9 cellular contexts compared by ENCODE assay signal in genomic region chr15:24761704-24762302, GRCh38.
A peak's percentile ranks its signal among the peaks of the same experiment; 100 is the strongest.
DNase-seq lines count a peak whose midpoint lies in the region; ATAC-seq, FAIRE-seq and TF ChIP-seq lines count a peak whose summit lies in the region.
"Had no signal": no experiment of that assay in that cellular context is flagged by ENCODE, and none has a peak within 500 bp of the region (broad histone marks: within the 10 kb centered on the region; RNA-seq: fewer than 3 reads in every experiment).

No MANE protein-coding gene starts in this region.

- H3K4me3 ChIP-seq in LNCaP clone FGC (ENCODE audit: low read depth, low read length) (no peak overlapping the region), mammary epithelial cell (replicated peaks in 1 of 3; ENCODE audit: insufficient read depth in 1 of 3, low read depth in 2 of 3, low read length in 3 of 3) (no peak overlapping the region), MG63 (no peak overlapping the region)

- no peak overlapping the region for H3K9ac ChIP-seq in mammary epithelial cell (ENCODE audit: insufficient read depth, low read length)

- H3K79me2 ChIP-seq in mammary epithelial cell (ENCODE audit: insufficient read depth, low read length): no peaks in the 10 kb centered on the region

- CTCF ChIA-PET in mammary epithelial cell (lab: Charles Lee; ENCODE audit: low non-redundant PET): no interaction called here

- no peaks in the 10 kb centered on the region for H4K20me1 ChIP-seq in mammary epithelial cell (ENCODE audit: insufficient read depth, low read length)

- H3K36me3 ChIP-seq in mammary epithelial cell (ENCODE audit: insufficient read depth, low read length): no peaks in the 10 kb centered on the region
- no peaks in the 10 kb centered on the region for H3K36me3 ChIP-seq in MG63

- H3K9me3 ChIP-seq in mammary epithelial cell (replicated peaks; ENCODE audit: insufficient read depth, low read length) (peaks cover 27% of the 10 kb centered on the region), MG63 (no peaks in the 10 kb centered on the region)

- FAIRE-seq in D721Med (lab: Jason Lieb, UNC): no peak
- FAIRE-seq: GM18507 had no signal

- TF ChIP-seq CTCF in D721Med (IDR thresholded peaks at IDR 0.05; ENCODE audit: insufficient read depth, missing control alignments) (peak; percentile 48), LNCaP clone FGC (IDR thresholded peaks at IDR 0.05; ENCODE audit: control insufficient read depth, extremely low read depth, insufficient read depth) (peak; percentile 57), mammary epithelial cell (conservative IDR thresholded peaks at IDR 0.05 in 1 of 2, IDR thresholded peaks at IDR 0.05 in 1 of 2; ENCODE audit: extremely low read depth in 1 of 2, insufficient read depth in 1 of 2, low read depth in 1 of 2, low read length in 2 of 2) (peak; percentile 18 to 38)

- intact Hi-C loops in mammary epithelial cell (cut with micrococcal nuclease): loop anchor here (2.0 kb wide), 1 partner anchor 677 kb away; the partner anchor contains the start of gene UBE3A

- H3K4me2 ChIP-seq in mammary epithelial cell (ENCODE audit: insufficient read depth, low read depth, low read length): no peak overlapping the region

- dilution Hi-C loops in mammary epithelial cell (cut with HindIII; ENCODE audit: low sequenced_read_pairs): no loop called here

- H2AFZ ChIP-seq in mammary epithelial cell (ENCODE audit: low read depth, low read length): no peak overlapping the region

- ATAC-seq in GM21737 (IDR thresholded peaks at IDR 0.05; ENCODE audit: unreplicated experiment): no peak

- no peak overlapping the region for H3K27ac ChIP-seq in mammary epithelial cell (ENCODE audit: insufficient read depth, low read depth, low read length)

- 50% methylated on average over 5 of the region's 5 CpGs for WGBS in mammary epithelial cell (ENCODE audit: low coverage, missing lambda C conversion rate)

- in situ Hi-C loops in mammary epithelial cell (cut with MboI; ENCODE audit: low sequenced_read_pairs in 2 of 2): no loop called here

- H3K4me1 ChIP-seq in mammary epithelial cell (ENCODE audit: insufficient read depth, low read length): no peaks in the 10 kb centered on the region

- BruUV-seq in mammary epithelial cell (replicated peaks; lab: Mats Ljungman, UMichigan): no TSS peak

- no peaks in the 10 kb centered on the region for H3K27me3 ChIP-seq in mammary epithelial cell (ENCODE audit: insufficient read depth, low read length)
- H3K27me3 ChIP-seq in MG63: no peaks in the 10 kb centered on the region

- no peak for DNase-seq in D721Med (ENCODE audit: insufficient read length, low spot score)
- no peak for DNase-seq in LNCaP clone FGC (ENCODE audit: low read depth)
- no peak for DNase-seq in mammary epithelial cell
- DNase-seq in myocyte (ENCODE audit: low read depth): peak; percentile 3
- DNase-seq in SW 1271 (lab: John Stamatoyannopoulos, UW): no peak
- DNase-seq in NCI-H345 (lab: John Stamatoyannopoulos, UW): no peak
- no peak for DNase-seq in MG63
